8 cellular contexts compared by ENCODE assay signal in the genomic region with DNA sequence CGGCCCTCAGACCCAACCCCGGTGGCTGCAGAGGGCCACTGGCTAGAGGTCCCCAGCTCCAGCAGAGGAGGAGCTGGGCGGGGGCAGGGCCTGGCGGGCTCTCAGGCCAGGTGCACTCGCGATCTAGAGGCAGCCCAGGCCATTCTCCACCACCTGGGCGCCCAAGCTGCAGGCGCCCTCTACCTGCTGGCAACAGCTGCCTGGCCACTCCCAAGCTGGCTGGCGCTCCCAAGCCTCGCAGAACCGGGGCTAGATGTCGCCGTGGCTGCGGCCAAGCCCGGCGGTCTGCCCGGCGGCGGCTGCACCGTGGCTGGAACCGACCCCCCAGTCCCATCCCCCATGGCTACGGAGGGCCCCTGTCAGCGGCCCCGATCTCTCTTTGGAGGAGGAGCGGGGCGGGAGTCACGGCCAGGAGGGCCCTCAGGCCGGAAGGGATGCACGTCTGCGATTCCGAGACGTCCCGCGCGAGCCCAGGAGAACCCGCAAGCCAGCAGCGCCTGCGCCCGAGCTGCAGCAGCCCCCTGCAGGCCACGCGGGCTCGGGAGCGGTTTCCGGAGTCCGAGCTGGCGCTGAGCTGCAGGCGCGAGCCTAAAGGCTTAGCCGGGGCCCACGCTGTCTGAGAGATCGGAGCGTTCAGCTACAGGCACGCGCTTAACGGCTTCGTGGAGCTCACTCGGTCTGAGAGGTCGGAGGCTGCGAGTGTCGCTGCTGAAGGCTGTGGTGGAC. TPM values are rescaled to one million over a fixed set of nuclear protein-coding genes. Genes with fewer than 3 reads are reported as not detected.
DNase-seq lines count a peak whose midpoint lies in the region; ATAC-seq and TF ChIP-seq lines count a peak whose summit lies in the region.

No MANE protein-coding gene starts in this region.

- TF ChIP-seq RAD21 in neural cell (conservative IDR thresholded peaks at IDR 0.05), result peak; percentile 17

- peak overlapping the region; percentile 8 for H2AFZ ChIP-seq in neural cell (ENCODE audit: low read depth, low read length)

- no peak overlapping the region for H3K4me3 ChIP-seq in BJ (ENCODE audit: low read depth, low read length)
- peak overlapping the region; percentile 71 for H3K4me3 ChIP-seq in neural cell (ENCODE audit: low read length)

- peak; percentile 60 for TF ChIP-seq CTCF in BJ (IDR thresholded peaks at IDR 0.05; ENCODE audit: insufficient read depth, low read depth, low read length)
- peak; percentile 50 for TF ChIP-seq CTCF in neural cell (IDR thresholded peaks at IDR 0.05; ENCODE audit: poor library complexity, severe bottlenecking)
- peak; percentile 65 for TF ChIP-seq CTCF in type B pancreatic cell (conservative IDR thresholded peaks at IDR 0.05)

- H3K9ac ChIP-seq in neural cell (ENCODE audit: low read length), result peak overlapping the region; percentile 31

- H3K9me2 ChIP-seq in neural cell (ENCODE audit: insufficient read depth, low read length), result no peaks in the 10 kb centered on the region

- H3F3A ChIP-seq in neural cell (ENCODE audit: insufficient read depth, low read length, poor library complexity, severe bottlenecking), result no peaks in the 10 kb centered on the region

- no peak overlapping the region for H3K27ac ChIP-seq in neural cell (ENCODE audit: low read length)

- POLR2A ChIA-PET in BJ (lab: Charles Lee), result no interaction called here

- no peaks in the 10 kb centered on the region for H3K9me3 ChIP-seq in neural cell (ENCODE audit: low read length)

- peak; percentile 72 for ATAC-seq in activated T-helper 17 cell treated with anti-CD3 and anti-CD28 coated beads, Interleukin-2, amount 50 U/mL, for 72 hours (replicated peaks)

- H3K27me3 Mint-ChIP-seq in activated T-helper 17 cell treated with anti-CD3 and anti-CD28 coated beads, Interleukin-2, amount 50 U/mL, for 72 hours, result peaks cover 42% of the 10 kb centered on the region
- H3K27me3 Mint-ChIP-seq in type B pancreatic cell, result peaks cover 72% of the 10 kb centered on the region

- no peak for TF ChIP-seq EP300 in neural cell (conservative IDR thresholded peaks at IDR 0.05; ENCODE audit: poor library complexity, severe bottlenecking)

- no peak overlapping the region for H3K27ac Mint-ChIP-seq in activated T-helper 17 cell treated with anti-CD3 and anti-CD28 coated beads, Interleukin-2, amount 50 U/mL, for 72 hours
- peak overlapping the region; percentile 53 for H3K27ac Mint-ChIP-seq in type B pancreatic cell

- CTCF ChIA-PET in BJ (lab: Yijun Ruan, JAX), result interaction anchor here (2.4 kb wide), 1 partner anchor 18 kb away, joined by 9 read pairs; no protein-coding TSS in a partner anchor

- no peaks in the 10 kb centered on the region for H3K9me3 Mint-ChIP-seq in activated T-helper 17 cell treated with anti-CD3 and anti-CD28 coated beads, Interleukin-2, amount 50 U/mL, for 72 hours
- no peaks in the 10 kb centered on the region for H3K9me3 Mint-ChIP-seq in type B pancreatic cell

- no peaks in the 10 kb centered on the region for H3K36me3 Mint-ChIP-seq in activated T-helper 17 cell treated with anti-CD3 and anti-CD28 coated beads, Interleukin-2, amount 50 U/mL, for 72 hours (ENCODE audit: low read depth)
- no peaks in the 10 kb centered on the region for H3K36me3 Mint-ChIP-seq in type B pancreatic cell

- H3K4me3 Mint-ChIP-seq in activated T-helper 17 cell treated with anti-CD3 and anti-CD28 coated beads, Interleukin-2, amount 50 U/mL, for 72 hours, result peak overlapping the region; percentile 89
- H3K4me3 Mint-ChIP-seq in type B pancreatic cell, result peak overlapping the region; percentile 91

- H3K4me1 Mint-ChIP-seq in activated T-helper 17 cell treated with anti-CD3 and anti-CD28 coated beads, Interleukin-2, amount 50 U/mL, for 72 hours, result peaks cover 5% of the 10 kb centered on the region
- H3K4me1 Mint-ChIP-seq in type B pancreatic cell (ENCODE audit: unreplicated experiment), result peaks cover 4% of the 10 kb centered on the region

- no peaks in the 10 kb centered on the region for H3K36me3 ChIP-seq in BJ (ENCODE audit: control insufficient read depth, insufficient read depth, low read length)
- H3K36me3 ChIP-seq in neural cell (ENCODE audit: insufficient read depth, low read length), result no peaks in the 10 kb centered on the region

- no peaks in the 10 kb centered on the region for H3K79me2 ChIP-seq in neural cell (replicated peaks; ENCODE audit: insufficient read depth, low read length)

- H3K27me3 ChIP-seq in BJ (ENCODE audit: control insufficient read depth, insufficient read depth, low read length) (peaks cover 45% of the 10 kb centered on the region), neural cell (ENCODE audit: insufficient read depth, low read depth, low read length) (peaks cover 93% of the 10 kb centered on the region)

- DNase-seq in BJ (ENCODE audit: low read depth) (no peak), H4 (ENCODE audit: low spot score) (peak; percentile 26), NCI-H748 treated with DMSO at 0.1 percent for 48 hours (lab: John Stamatoyannopoulos, UW) (peak; percentile 70), fibroblast of peridontal ligament (ENCODE audit: extremely low read depth) (peak; percentile 54), type B pancreatic cell (ENCODE audit: extremely low spot score, unreplicated experiment) (peak; percentile 88), NCI-H1694 treated with DMSO at 0.1 percent for 48 hours (lab: John Stamatoyannopoulos, UW) (no peak)

- H4K20me1 ChIP-seq in neural cell (ENCODE audit: insufficient read depth), result no peaks in the 10 kb centered on the region

- H3K4me2 ChIP-seq in neural cell (ENCODE audit: low read length), result peak overlapping the region; percentile 84

TF ChIP-seq in neural cell, 6 proteins besides CTCF, POLR2A, EP300 and RAD21:
- peak; percentile 55 for TF ChIP-seq POLR2AphosphoS5 (IDR thresholded peaks at IDR 0.05)
- TF ChIP-seq, protein P1, sequence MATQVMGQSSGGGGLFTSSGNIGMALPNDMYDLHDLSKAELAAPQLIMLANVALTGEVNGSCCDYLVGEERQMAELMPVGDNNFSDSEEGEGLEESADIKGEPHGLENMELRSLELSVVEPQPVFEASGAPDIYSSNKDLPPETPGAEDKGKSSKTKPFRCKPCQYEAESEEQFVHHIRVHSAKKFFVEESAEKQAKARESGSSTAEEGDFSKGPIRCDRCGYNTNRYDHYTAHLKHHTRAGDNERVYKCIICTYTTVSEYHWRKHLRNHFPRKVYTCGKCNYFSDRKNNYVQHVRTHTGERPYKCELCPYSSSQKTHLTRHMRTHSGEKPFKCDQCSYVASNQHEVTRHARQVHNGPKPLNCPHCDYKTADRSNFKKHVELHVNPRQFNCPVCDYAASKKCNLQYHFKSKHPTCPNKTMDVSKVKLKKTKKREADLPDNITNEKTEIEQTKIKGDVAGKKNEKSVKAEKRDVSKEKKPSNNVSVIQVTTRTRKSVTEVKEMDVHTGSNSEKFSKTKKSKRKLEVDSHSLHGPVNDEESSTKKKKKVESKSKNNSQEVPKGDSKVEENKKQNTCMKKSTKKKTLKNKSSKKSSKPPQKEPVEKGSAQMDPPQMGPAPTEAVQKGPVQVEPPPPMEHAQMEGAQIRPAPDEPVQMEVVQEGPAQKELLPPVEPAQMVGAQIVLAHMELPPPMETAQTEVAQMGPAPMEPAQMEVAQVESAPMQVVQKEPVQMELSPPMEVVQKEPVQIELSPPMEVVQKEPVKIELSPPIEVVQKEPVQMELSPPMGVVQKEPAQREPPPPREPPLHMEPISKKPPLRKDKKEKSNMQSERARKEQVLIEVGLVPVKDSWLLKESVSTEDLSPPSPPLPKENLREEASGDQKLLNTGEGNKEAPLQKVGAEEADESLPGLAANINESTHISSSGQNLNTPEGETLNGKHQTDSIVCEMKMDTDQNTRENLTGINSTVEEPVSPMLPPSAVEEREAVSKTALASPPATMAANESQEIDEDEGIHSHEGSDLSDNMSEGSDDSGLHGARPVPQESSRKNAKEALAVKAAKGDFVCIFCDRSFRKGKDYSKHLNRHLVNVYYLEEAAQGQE (IDR thresholded peaks at IDR 0.05; ENCODE audit: borderline replicate concordance), result no peak

RNA-seq across cellular contexts. Expression of a gene that starts 44.3 kb away (rescaled TPM):
- polyA plus RNA-seq in BJ (2011; rRNA removed) (9.5 and 11.6 TPM in 2 replicates), neural cell (22.4 and 24.7 TPM in 2 replicates)
- 7.0 and 8.1 TPM in 2 replicates for polyA minus RNA-seq in BJ (2011; rRNA and poly(A)+ RNA removed)
- total RNA-seq in H4 (2014; rRNA removed; shearing (Covaris generic)), result 18.3 and 24.3 TPM in 2 replicates
- total RNA-seq in activated T-helper 17 cell treated with anti-CD3 and anti-CD28 coated beads, Interleukin-2, amount 50 U/mL, for 72 hours, result 10 to 100 TPM; 14.2 to 24.9 TPM
- polyA minus RNA-seq in neural cell, result 50.8 and 54.5 TPM in 2 replicates
- 26.8 and 28.6 TPM in 2 replicates for total RNA-seq in type B pancreatic cell (ENCODE audit: low replicate concordance)

Comparison
In these comparisons a context has a peak if more than half of its experiments do, and no peak if none do; other contexts are left out.
1. DNase-seq: peak in H4 (single experiment), NCI-H748 treated with DMSO at 0.1 percent for 48 hours (single experiment), fibroblast of peridontal ligament (single experiment) and type B pancreatic cell (single experiment); none in BJ (single experiment) and NCI-H1694 treated with DMSO at 0.1 percent for 48 hours (single experiment).
2. Peak in every context shown above with its lines, with median percentiles within 50 percentile points of each other: CTCF ChIP-seq.